9 cellular contexts compared by ENCODE assay signal in the genomic region with DNA sequence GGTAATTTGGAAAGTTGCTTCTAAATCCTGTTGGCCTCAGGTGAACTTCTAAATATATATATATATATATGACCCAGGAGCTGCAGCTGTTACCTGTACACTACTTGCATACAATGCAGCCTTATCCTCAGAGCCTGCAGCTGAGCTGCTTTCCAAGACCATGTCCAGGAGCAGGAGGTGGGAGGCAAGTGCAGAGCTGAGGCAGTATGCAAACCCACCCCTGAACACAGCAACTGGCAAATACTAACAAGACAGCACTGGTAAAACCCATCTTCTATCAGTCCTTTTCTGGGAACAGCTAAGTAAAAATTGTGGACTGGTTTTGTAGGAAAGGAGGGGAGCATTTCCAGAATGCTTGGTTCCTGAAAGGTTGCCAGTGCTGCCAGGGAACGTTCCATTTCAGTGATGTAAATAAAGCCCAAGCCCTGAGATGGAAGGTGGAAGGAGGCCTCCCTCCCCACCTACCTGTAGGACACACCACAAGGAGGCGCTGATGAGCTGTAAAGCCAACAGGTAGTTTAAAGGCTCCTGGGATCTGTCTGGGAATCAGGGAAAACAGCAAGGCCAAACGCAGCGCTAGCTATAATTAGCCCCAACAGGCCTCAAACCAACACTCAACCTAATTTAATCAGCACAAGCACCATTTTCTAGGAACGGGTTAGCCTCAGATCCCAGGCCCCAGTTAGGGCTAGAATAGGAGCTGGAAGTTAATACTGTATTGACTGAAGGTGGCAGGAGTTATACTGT.
DNase-seq lines count a peak whose midpoint lies in the region; ATAC-seq and TF ChIP-seq lines count a peak whose summit lies in the region.
"Had no signal": no experiment of that assay in that cellular context is flagged by ENCODE, and none has a peak within 500 bp of the region (broad histone marks: within the 10 kb centered on the region; RNA-seq: fewer than 3 reads in every experiment).

No MANE protein-coding gene starts in this region.

- peaks cover 11% of the 10 kb centered on the region for H3K36me3 Mint-ChIP-seq in activated CD4-positive, alpha-beta T cell treated with anti-CD3 and anti-CD28 coated beads, Interleukin-2, amount 10 ng/mL, durations not matched to agents 7 days and 5 days (ENCODE audit: low read depth)

- H3K36me3 ChIP-seq in right lobe of liver, result no peaks in the 10 kb centered on the region

- 0% methylated on average over 5 of the region's 5 CpGs for WGBS in right lobe of liver (ENCODE audit: insufficient coverage, low coverage, low lambda C conversion rate, missing lambda C conversion rate)

- H3K4me1 Mint-ChIP-seq in activated CD4-positive, alpha-beta T cell treated with anti-CD3 and anti-CD28 coated beads, Interleukin-2, amount 10 ng/mL, durations not matched to agents 7 days and 5 days, result peaks cover 6% of the 10 kb centered on the region

- POLR2A ChIA-PET in activated CD4-positive, alpha-beta T cell treated with anti-CD3 and anti-CD28 coated beads, Interleukin-2, amount 10 ng/mL, durations not matched to agents 7 days and 5 days (lab: Charles Lee), result interaction anchor here (2.3 kb wide), 1 partner anchor 148 kb away, joined by 24 read pairs; a partner anchor contains a TSS

- H3K27ac Mint-ChIP-seq in activated CD4-positive, alpha-beta T cell treated with anti-CD3 and anti-CD28 coated beads, Interleukin-2, amount 10 ng/mL, durations not matched to agents 7 days and 5 days, result no peak overlapping the region

- peak; percentile 74 for TF ChIP-seq CTCF in GM12875 (IDR thresholded peaks at IDR 0.05; ENCODE audit: borderline replicate concordance, insufficient read depth, low read depth, low read length)
- peak; percentile 79 to 95 (median 91) for TF ChIP-seq CTCF in right lobe of liver (IDR thresholded peaks at IDR 0.05)

- no peak overlapping the region for H3K27ac ChIP-seq in right lobe of liver
- H3K27ac ChIP-seq: skin epidermis had no signal

- ATAC-seq in HG03280 (IDR thresholded peaks at IDR 0.05; ENCODE audit: unreplicated experiment), result peak; percentile 52
- ATAC-seq in right lobe of liver, result peak; percentile 95 to 98 (median 96)
- no peak for ATAC-seq in HG03442 (IDR thresholded peaks at IDR 0.05; ENCODE audit: unreplicated experiment)

- TF ChIP-seq POLR2A in right lobe of liver (IDR thresholded peaks at IDR 0.05), result no peak

- no peaks in the 10 kb centered on the region for H3K9me3 Mint-ChIP-seq in activated CD4-positive, alpha-beta T cell treated with anti-CD3 and anti-CD28 coated beads, Interleukin-2, amount 10 ng/mL, durations not matched to agents 7 days and 5 days

- H3K9me3 ChIP-seq in right lobe of liver, result no peaks in the 10 kb centered on the region

- CTCF ChIA-PET in activated CD4-positive, alpha-beta T cell treated with anti-CD3 and anti-CD28 coated beads, Interleukin-2, amount 10 ng/mL, durations not matched to agents 7 days and 5 days (lab: Charles Lee), result interaction anchor here (0.6 to 9.1 kb wide), 23 partner anchors 10 to 278 kb away, joined by 3 to 218 read pairs (median 4); a partner anchor contains a TSS

- DNase-seq in NCI-H510A treated with DMSO at 0.1 percent for 48 hours (lab: John Stamatoyannopoulos, UW) (peak; percentile 66), dedifferentiated amniotic fluid mesenchymal stem cell (ENCODE audit: extremely low spot score) (peak; percentile 81), right lobe of liver (peak; percentile 86 to 91 (median 90))
- peak; percentile 88 for DNase-seq in activated CD4-positive, alpha-beta T cell treated with anti-CD3 and anti-CD28 coated beads, Interleukin-2, amount 10 ng/mL, durations not matched to agents 7 days and 5 days
- peak; percentile 58 to 73 (median 67) for DNase-seq in stimulated activated CD4-positive, alpha-beta T cell treated with anti-CD3 and anti-CD28 coated beads, TNF-alpha, amount 100 ng/mL, for 4 hours (ENCODE audit: low read depth in 3 of 3)

- peaks cover 0 to 23% (median 2%) of the 10 kb centered on the region in 4 donors for H3K4me1 ChIP-seq in right lobe of liver

- no peak overlapping the region for H3K4me3 ChIP-seq in GM12875 (ENCODE audit: low read depth, low read length)
- no peak overlapping the region for H3K4me3 ChIP-seq in right lobe of liver
- H3K4me3 ChIP-seq: skin epidermis had no signal

- H3K27me3 Mint-ChIP-seq in activated CD4-positive, alpha-beta T cell treated with anti-CD3 and anti-CD28 coated beads, Interleukin-2, amount 10 ng/mL, durations not matched to agents 7 days and 5 days, result no peaks in the 10 kb centered on the region

- H3K27me3 ChIP-seq in right lobe of liver, result no peaks in the 10 kb centered on the region

- intact Hi-C loops in right lobe of liver (cut with DNase I), result loop anchor here (10.0 kb wide), 1 partner anchor 151 kb away; a partner anchor contains a TSS

- H3K4me3 Mint-ChIP-seq in activated CD4-positive, alpha-beta T cell treated with anti-CD3 and anti-CD28 coated beads, Interleukin-2, amount 10 ng/mL, durations not matched to agents 7 days and 5 days, result no peak overlapping the region
